In the genomic region with DNA sequence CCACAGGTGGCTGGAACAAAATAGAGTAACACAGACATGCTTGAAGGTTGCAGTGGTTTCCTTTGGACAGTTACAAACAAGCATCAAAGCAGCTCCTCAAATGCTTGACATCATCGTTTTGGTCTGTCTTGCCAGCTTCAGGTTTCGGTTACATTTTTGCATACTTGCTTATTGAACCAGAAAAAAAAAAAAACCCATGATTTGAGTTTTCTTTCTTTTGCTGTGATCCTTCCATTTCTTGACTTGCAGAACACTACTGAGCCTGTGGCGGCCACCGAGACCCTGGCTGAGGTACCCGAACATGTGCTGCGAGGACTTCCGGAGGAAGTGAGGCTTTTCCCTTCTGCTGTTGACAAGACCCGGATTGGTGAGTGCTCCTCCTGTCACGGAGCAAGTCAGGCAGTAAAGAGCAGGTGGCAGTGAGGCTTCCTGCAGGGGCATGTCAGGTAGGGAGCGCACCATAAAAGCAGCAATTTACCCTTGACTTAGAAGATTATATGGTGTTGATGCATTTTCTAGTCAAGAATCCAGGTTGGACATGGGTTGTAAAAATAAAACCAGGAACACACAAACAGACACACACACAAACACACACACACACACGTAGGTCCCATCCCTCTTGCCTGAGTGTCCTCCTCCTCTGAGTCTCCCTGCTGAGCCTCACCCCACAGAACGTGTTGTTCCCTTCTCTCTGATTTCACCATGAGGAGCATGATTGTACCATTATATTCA, we compare ENCODE assay signal across 8 cellular contexts. TPM values are rescaled to one million over a fixed set of nuclear protein-coding genes. Genes with fewer than 3 reads are reported as not detected.
A peak's percentile ranks its signal among the peaks of the same experiment; 100 is the strongest.
DNase-seq lines count a peak whose midpoint lies in the region; ATAC-seq and TF ChIP-seq lines count a peak whose summit lies in the region.

No MANE protein-coding gene starts in this region.

- no peak overlapping the region for H3K4me2 ChIP-seq in IMR-90 (ENCODE audit: low read depth, low read length)

- no peak overlapping the region for H4K8ac ChIP-seq in IMR-90 (ENCODE audit: low read depth in 2 of 2, low read length in 2 of 2)

- H3K27me3 ChIP-seq in IMR-90 (ENCODE audit: control insufficient read depth, insufficient read depth, low read length), result no peaks in the 10 kb centered on the region

- peaks cover 7% of the 10 kb centered on the region; the same call in 1 of the 2 replicates for H3K4me1 ChIP-seq in IMR-90 (ENCODE audit: control insufficient read depth, insufficient read depth, low read length)

- intact Hi-C loops in IMR-90 (cut with micrococcal nuclease), result no loop called here

- H3K4me1 Mint-ChIP-seq in activated CD4-positive, alpha-beta memory T cell treated with anti-CD3 and anti-CD28 coated beads, Interleukin-2, amount 10 ng/mL, durations not matched to agents 7 days and 5 days, result peaks cover 69% of the 10 kb centered on the region

- no peak overlapping the region for H2AK9ac ChIP-seq in IMR-90 (replicated peaks; ENCODE audit: low read depth, low read length, poor library complexity)

- H2BK120ac ChIP-seq in IMR-90 (ENCODE audit: low read depth, low read length), result no peak overlapping the region

- no peak for TF ChIP-seq CTCF in IMR-90 (conservative IDR thresholded peaks at IDR 0.05; ENCODE audit: low read depth, low read length)

- no peaks in the 10 kb centered on the region for H3K9me3 ChIP-seq in IMR-90 (ENCODE audit: control insufficient read depth, insufficient read depth, low read length)

- no peak overlapping the region for H3K4me3 ChIP-seq in IMR-90 (ENCODE audit: insufficient read depth, low read depth, low read length)

- H3K36me3 ChIP-seq in IMR-90 (ENCODE audit: control insufficient read depth, insufficient read depth, low read length), result peaks cover 3% of the 10 kb centered on the region; the same call in 1 of the 2 replicates

- no peak overlapping the region for H3K14ac ChIP-seq in IMR-90 (replicated peaks; ENCODE audit: low read depth, low read length)

- in situ Hi-C loops in IMR-90 (cut with MboI; ENCODE audit: low sequenced_read_pairs), result no loop called here

- H3K4me3 Mint-ChIP-seq in activated CD4-positive, alpha-beta memory T cell treated with anti-CD3 and anti-CD28 coated beads, Interleukin-2, amount 10 ng/mL, durations not matched to agents 7 days and 5 days, result peak overlapping the region; percentile 77

- H3K27ac Mint-ChIP-seq in activated CD4-positive, alpha-beta memory T cell treated with anti-CD3 and anti-CD28 coated beads, Interleukin-2, amount 10 ng/mL, durations not matched to agents 7 days and 5 days, result peak overlapping the region; percentile 99

- no peak for TF ChIP-seq RAD21 in IMR-90 (IDR thresholded peaks at IDR 0.05; ENCODE audit: low read length)

- dilution Hi-C loops in IMR-90 (cut with HindIII; ENCODE audit: low sequenced_read_pairs, unreplicated experiment), result no loop called here

- no peak overlapping the region for H3K9ac ChIP-seq in IMR-90 (ENCODE audit: low read depth, low read length)

- no peak for TF ChIP-seq POLR2A in IMR-90 (IDR thresholded peaks at IDR 0.05; ENCODE audit: low read depth, low read length)

- no peak overlapping the region for H3K27ac ChIP-seq in IMR-90 (ENCODE audit: insufficient read depth, low read length)

- no peak overlapping the region for H2AK5ac ChIP-seq in IMR-90 (ENCODE audit: low read depth, low read length)

- peak; percentile 92 for ATAC-seq in GM19467 (IDR thresholded peaks at IDR 0.05; ENCODE audit: unreplicated experiment)
- ATAC-seq in IMR-90 (ENCODE audit: low read depth), result peak; percentile 40; the same call in 1 of the 2 replicates
- peak; percentile 80 for ATAC-seq in esophagus mucosa

- H4K5ac ChIP-seq in IMR-90 (ENCODE audit: low read depth, low read length), result no peak overlapping the region

- peaks cover 6% of the 10 kb centered on the region for H3K36me3 Mint-ChIP-seq in activated CD4-positive, alpha-beta memory T cell treated with anti-CD3 and anti-CD28 coated beads, Interleukin-2, amount 10 ng/mL, durations not matched to agents 7 days and 5 days (ENCODE audit: low read depth)

- H3K9me3 Mint-ChIP-seq in activated CD4-positive, alpha-beta memory T cell treated with anti-CD3 and anti-CD28 coated beads, Interleukin-2, amount 10 ng/mL, durations not matched to agents 7 days and 5 days, result no peaks in the 10 kb centered on the region

- H3K9me1 ChIP-seq in IMR-90 (ENCODE audit: insufficient read depth, low read length), result peaks cover 7% of the 10 kb centered on the region; the same call in 1 of the 2 replicates

- no peak overlapping the region for H2AFZ ChIP-seq in IMR-90 (replicated peaks; ENCODE audit: low read length, poor library complexity)

- H2BK15ac ChIP-seq in IMR-90 (ENCODE audit: low read depth, low read length), result no peak overlapping the region

- no peaks in the 10 kb centered on the region for H4K20me1 ChIP-seq in IMR-90 (ENCODE audit: insufficient read depth, low read length)

- peaks cover 3 to 8% of the 10 kb centered on the region in 2 experiments; a peak in 1 of 4 replicates for H3K79me1 ChIP-seq in IMR-90 (ENCODE audit: low read depth in 1 of 2, low read length in 2 of 2)

- no peaks in the 10 kb centered on the region for H3K27me3 Mint-ChIP-seq in activated CD4-positive, alpha-beta memory T cell treated with anti-CD3 and anti-CD28 coated beads, Interleukin-2, amount 10 ng/mL, durations not matched to agents 7 days and 5 days

- no peak overlapping the region for H2BK20ac ChIP-seq in IMR-90 (ENCODE audit: low read depth, low read length)

- H3K56ac ChIP-seq in IMR-90 (ENCODE audit: extremely low read depth, insufficient read depth, low read length), result no peak overlapping the region

- no peak overlapping the region for H3K18ac ChIP-seq in IMR-90 (ENCODE audit: low read depth, low read length)

- no peak overlapping the region for H2BK5ac ChIP-seq in IMR-90 (ENCODE audit: low read depth, low read length, poor library complexity, severe bottlenecking)

- 80% methylated on average over 1 of the region's 12 CpGs; no CpG with 5 or more reads in 1 of the 2 experiments for WGBS in IMR-90 (ENCODE audit: extremely low coverage in 2 of 2, insufficient read length in 1 of 2), 2 experiments

- POLR2A ChIA-PET in IMR-90 (lab: Charles Lee; ENCODE audit: unreplicated experiment), result interaction anchor here (0.6 to 0.7 kb wide), 3 partner anchors 23 to 1632 kb away, joined by 4 to 9 read pairs (median 6); no protein-coding TSS in a partner anchor
- POLR2A ChIA-PET in activated CD4-positive, alpha-beta memory T cell treated with anti-CD3 and anti-CD28 coated beads, Interleukin-2, amount 10 ng/mL, durations not matched to agents 7 days and 5 days (lab: Charles Lee), result interaction anchor here (0.8 to 10.1 kb wide), 10 partner anchors 16 to 31 kb away, joined by 3 to 177 read pairs (median 7); no protein-coding TSS in a partner anchor

- BruUV-seq in IMR-90 (replicated peaks; lab: Mats Ljungman, UMichigan), result no TSS peak

- H4K91ac ChIP-seq in IMR-90 (ENCODE audit: insufficient read depth, low read depth, low read length), result no peak overlapping the region

- H3K4ac ChIP-seq in IMR-90 (ENCODE audit: low read depth, low read length), result no peak overlapping the region

- peak; percentile 39 for DNase-seq in DMS79 (lab: John Stamatoyannopoulos, UW)
- DNase-seq in IMR-90, result peak; percentile 53
- DNase-seq in activated CD4-positive, alpha-beta memory T cell treated with anti-CD3 and anti-CD28 coated beads, Interleukin-2, amount 10 ng/mL, durations not matched to agents 7 days and 5 days, result peak; percentile 88
- peak; percentile 75 to 79 for DNase-seq in stimulated activated CD4-positive, alpha-beta T cell treated with anti-CD3 and anti-CD28 coated beads, Interleukin-2, amount 100 ng/mL, for 24 hours
- no peak for DNase-seq in HuH-7 (ENCODE audit: low spot score)
- no peak for DNase-seq in NCI-H1436 treated with DMSO at 0.1 percent for 48 hours (lab: John Stamatoyannopoulos, UW)

- H3K23ac ChIP-seq in IMR-90 (ENCODE audit: low read depth, low read length), result no peak overlapping the region

- CTCF ChIA-PET in IMR-90 (lab: Yijun Ruan, JAX), result interaction anchor here (0.6 kb wide), 1 partner anchor 1368 kb away, joined by 3 read pairs; no protein-coding TSS in a partner anchor
- CTCF ChIA-PET in activated CD4-positive, alpha-beta memory T cell treated with anti-CD3 and anti-CD28 coated beads, Interleukin-2, amount 10 ng/mL, durations not matched to agents 7 days and 5 days (lab: Charles Lee), result interaction anchor here (1.4 to 7.0 kb wide), 6 partner anchors 9 to 28 kb away, joined by 4 to 47 read pairs (median 6); no protein-coding TSS in a partner anchor

TF ChIP-seq in IMR-90, 13 proteins besides CTCF, POLR2A, EP300 and RAD21:
- no peak for TF ChIP-seq RCOR1 (IDR thresholded peaks at IDR 0.05; ENCODE audit: insufficient replicate concordance, low read length)
- TF ChIP-seq, protein P1, sequence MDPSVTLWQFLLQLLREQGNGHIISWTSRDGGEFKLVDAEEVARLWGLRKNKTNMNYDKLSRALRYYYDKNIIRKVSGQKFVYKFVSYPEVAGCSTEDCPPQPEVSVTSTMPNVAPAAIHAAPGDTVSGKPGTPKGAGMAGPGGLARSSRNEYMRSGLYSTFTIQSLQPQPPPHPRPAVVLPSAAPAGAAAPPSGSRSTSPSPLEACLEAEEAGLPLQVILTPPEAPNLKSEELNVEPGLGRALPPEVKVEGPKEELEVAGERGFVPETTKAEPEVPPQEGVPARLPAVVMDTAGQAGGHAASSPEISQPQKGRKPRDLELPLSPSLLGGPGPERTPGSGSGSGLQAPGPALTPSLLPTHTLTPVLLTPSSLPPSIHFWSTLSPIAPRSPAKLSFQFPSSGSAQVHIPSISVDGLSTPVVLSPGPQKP (IDR thresholded peaks at IDR 0.05; ENCODE audit: borderline replicate concordance, low read depth, low read length), result no peak
- TF ChIP-seq SMC3 (IDR thresholded peaks at IDR 0.05; ENCODE audit: low read depth, low read length), result no peak

RNA-seq across cellular contexts. Expression of gene PRDM2, which starts 30.9 kb away (rescaled TPM):
- total RNA-seq in IMR-90 (2012; rRNA removed) (3.4 and 4.7 TPM in 2 replicates), esophagus mucosa (24.7 TPM)
- 8.4 and 8.9 TPM in 2 replicates for polyA plus RNA-seq in IMR-90 (2012; rRNA removed)
- polyA plus RNA-seq in IMR-90 (2012; cell fraction: cytosol; rRNA removed), result 3.6 and 5.6 TPM in 2 replicates
- 15.1 and 38.5 TPM in 2 replicates for polyA plus RNA-seq in IMR-90 (2012; cell fraction: nucleus; rRNA removed; ENCODE audit: low replicate concordance)
- 10 to 100 TPM; 56.3 to 58.4 TPM for total RNA-seq in activated CD4-positive, alpha-beta memory T cell treated with anti-CD3 and anti-CD28 coated beads, Interleukin-2, amount 10 ng/mL, durations not matched to agents 7 days and 5 days

Comparison
In these comparisons a context has a peak if more than half of its experiments do, and no peak if none do; other contexts are left out.
1. DNase-seq: peak in DMS79 (single experiment), IMR-90 (single experiment), activated CD4-positive, alpha-beta memory T cell treated with anti-CD3 and anti-CD28 coated beads, Interleukin-2, amount 10 ng/mL, durations not matched to agents 7 days and 5 days (single experiment) and stimulated activated CD4-positive, alpha-beta T cell treated with anti-CD3 and anti-CD28 coated beads, Interleukin-2, amount 100 ng/mL, for 24 hours (2 of 2); none in HuH-7 (single experiment) and NCI-H1436 treated with DMSO at 0.1 percent for 48 hours (single experiment).
2. ATAC-seq: peak in every context shown above with its lines; median percentile 92 in GM19467; 80 in esophagus mucosa; 40 in IMR-90.